ENCODE assay signal across 21 cellular contexts in the genomic region with DNA sequence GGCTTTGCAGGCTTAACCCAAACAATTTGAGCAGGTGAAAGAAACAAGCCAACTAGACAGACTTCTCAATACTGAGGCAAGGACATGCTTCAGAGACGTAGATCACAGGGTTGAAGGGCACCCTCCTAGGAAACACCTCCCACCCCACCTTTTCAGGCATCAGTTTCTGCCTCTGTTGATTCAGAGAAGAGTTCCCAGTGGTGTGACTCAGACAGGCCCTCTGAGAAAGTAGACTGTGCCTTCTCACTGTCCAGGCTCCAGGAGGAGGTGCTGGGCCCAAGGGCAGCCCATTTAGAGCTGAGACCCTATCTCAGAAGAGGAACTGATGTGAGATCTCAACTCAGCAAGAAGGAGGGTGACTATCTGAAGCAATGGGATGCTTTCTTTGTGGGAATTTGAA.
"Had no signal": no experiment of that assay in that cellular context is flagged by ENCODE, and none has a peak within 500 bp of the region (broad histone marks: within the 10 kb centered on the region; RNA-seq: fewer than 3 reads in every experiment).

No MANE protein-coding gene starts in this region.

- ATAC-seq: heart left ventricle, left lobe of liver, natural killer cell had no signal

- H3K27ac Mint-ChIP-seq: endodermal cell, natural killer cell had no signal

- H3K4me3 Mint-ChIP-seq: endodermal cell, natural killer cell, neural crest cell had no signal

- H3K4me3 ChIP-seq: coronary artery, heart left ventricle, right atrium auricular region, stomach, thoracic aorta, transverse colon had no signal

- H3K36me3 ChIP-seq: heart left ventricle, right atrium auricular region, stomach, thoracic aorta, transverse colon had no signal

- H3K9me3 ChIP-seq: right atrium auricular region, stomach, thoracic aorta, transverse colon had no signal

- H3K36me3 Mint-ChIP-seq: natural killer cell had no signal

- H3K27ac ChIP-seq: coronary artery, heart left ventricle, right atrium auricular region, stomach, thoracic aorta, transverse colon had no signal

- H3K4me1 Mint-ChIP-seq: endodermal cell, natural killer cell had no signal

- H3K27me3 ChIP-seq: heart left ventricle, right atrium auricular region, stomach, transverse colon had no signal

- FAIRE-seq: endothelial cell of umbilical vein, frontal cortex, islet of Langerhans, small intestine had no signal

- H3K9me3 Mint-ChIP-seq: endodermal cell had no signal

- H3K4me1 ChIP-seq: right atrium auricular region, stomach, transverse colon had no signal

- DNase-seq: effector CD4-positive, alpha-beta T cell; endodermal cell; heart left ventricle; hippocampal formation; kidney glomerular epithelial cell; natural killer cell; posterior cingulate gyrus; small intestine; stimulated activated CD4-positive, alpha-beta T cell treated with anti-CD3 and anti-CD28 coated beads, Interleukin-12 subunit alpha, Interleukin-12 subunit beta, amount 100 ng/mL, for 4 hours; stimulated activated naive CD4-positive, alpha-beta T cell; stomach; substantia nigra; transverse colon had no signal
